In the genomic region with DNA sequence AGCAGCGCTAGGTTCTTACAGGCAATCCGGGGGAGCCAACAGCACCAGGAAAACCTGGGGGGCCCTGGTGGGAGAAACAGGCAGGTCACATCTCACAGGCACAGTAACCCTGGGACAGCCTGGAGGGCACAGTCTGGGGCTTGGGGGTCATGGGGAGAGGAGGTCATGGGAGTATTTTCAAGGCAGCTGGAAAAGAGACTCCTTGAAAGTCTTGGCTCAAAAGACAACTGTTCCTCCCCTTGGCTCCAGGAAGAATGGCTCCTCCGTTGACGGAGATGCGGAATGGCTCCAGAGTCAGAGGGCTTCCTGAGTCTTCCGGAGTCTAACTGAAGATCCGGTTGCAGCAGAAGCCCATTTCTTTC, we compare ENCODE assay signal across 9 cellular contexts. TPM values are rescaled to one million over a fixed set of nuclear protein-coding genes. Genes with fewer than 3 reads are reported as not detected.
A peak's percentile ranks its signal among the peaks of the same experiment; 100 is the strongest.
DNase-seq lines count a peak whose midpoint lies in the region; ATAC-seq and TF ChIP-seq lines count a peak whose summit lies in the region.
"Had no signal": no experiment of that assay in that cellular context is flagged by ENCODE, and none has a peak within 500 bp of the region (broad histone marks: within the 10 kb centered on the region; RNA-seq: fewer than 3 reads in every experiment).

No MANE protein-coding gene starts in this region.

- TF ChIP-seq CTCF in heart left ventricle (IDR thresholded peaks at IDR 0.05) = peak in 1 of 12 donors; percentile 3
- no peak for TF ChIP-seq CTCF in endothelial cell (IDR thresholded peaks at IDR 0.05; ENCODE audit: unreplicated experiment)
- TF ChIP-seq CTCF in nephron progenitor cell (IDR thresholded peaks at IDR 0.05) = no peak

- peak overlapping the region; percentile 17 to 90 (median 72) for H3K27ac ChIP-seq in heart left ventricle

- peaks cover 12% of the 10 kb centered on the region for H3K27me3 Mint-ChIP-seq in endothelial cell (ENCODE audit: unreplicated experiment)
- peaks cover 13% of the 10 kb centered on the region for H3K27me3 Mint-ChIP-seq in nephron progenitor cell (ENCODE audit: low read depth, poor library complexity)

- H3K4me3 ChIP-seq in heart left ventricle = peak overlapping the region in 10 of 12 donors; percentile 12 to 56 (median 44)

- peaks cover 0 to 91% (median 55%) of the 10 kb centered on the region in 12 donors for H3K4me1 ChIP-seq in heart left ventricle

- H3K9me3 Mint-ChIP-seq in endothelial cell (ENCODE audit: unreplicated experiment) (no peaks in the 10 kb centered on the region), nephron progenitor cell (no peaks in the 10 kb centered on the region)
- H3K9me3 Mint-ChIP-seq: activated naive CD4-positive, alpha-beta T cell treated with anti-CD3 and anti-CD28 coated beads for 36 hours had no signal

- TF ChIP-seq POLR2A in heart left ventricle (IDR thresholded peaks at IDR 0.05) = no peak

- H3K36me3 ChIP-seq in heart left ventricle = peaks cover 0 to 5% (median 0%) of the 10 kb centered on the region in 9 donors

- intact Hi-C loops in heart left ventricle (cut with DNase I) (loop anchor here in 7 of 10 donors (1.0 to 5.0 kb wide), 4 partner anchors 42 to 47 kb away; no protein-coding TSS in a partner anchor), left cardiac atrium (cut with DNase I) (no loop called here)

- H3K27ac Mint-ChIP-seq in endothelial cell (ENCODE audit: unreplicated experiment) (peak overlapping the region; percentile 86), nephron progenitor cell (no peak overlapping the region)
- H3K27ac Mint-ChIP-seq: activated naive CD4-positive, alpha-beta T cell treated with anti-CD3 and anti-CD28 coated beads for 36 hours had no signal

- H3K4me1 Mint-ChIP-seq in endothelial cell (ENCODE audit: unreplicated experiment) (peaks cover 15% of the 10 kb centered on the region), nephron progenitor cell (peaks cover 45% of the 10 kb centered on the region)

- H3K27me3 ChIP-seq in heart left ventricle = peaks cover 0 to 4% (median 0%) of the 10 kb centered on the region in 9 donors

- no peaks in the 10 kb centered on the region for H3K9me3 ChIP-seq in heart left ventricle

- H3K4me3 Mint-ChIP-seq in endothelial cell (ENCODE audit: unreplicated experiment) (peak overlapping the region; percentile 40), nephron progenitor cell (peak overlapping the region; percentile 73)

- 12 to 41% (median 34%) methylated on average over 5 to 7 of the region's 7 CpGs for WGBS in heart left ventricle, 4 donors

- H3K36me3 Mint-ChIP-seq in endothelial cell (ENCODE audit: low read depth, unreplicated experiment) = peaks cover 4% of the 10 kb centered on the region
- H3K36me3 Mint-ChIP-seq in nephron progenitor cell (ENCODE audit: low read depth) = no peaks in the 10 kb centered on the region

- DNase-seq in heart left ventricle (peak in 1 of 5 donors; percentile 46), left cardiac atrium (no peak), endothelial cell (ENCODE audit: low spot score) (no peak), nephron progenitor cell (no peak), D341Med (ENCODE audit: low spot score) (no peak), activated gamma-delta T cell treated with Interleukin-2 at 50 U/mL for 16 hours (no peak), activated gamma-delta T cell (lab: John Stamatoyannopoulos, UW) (no peak), SW480 (ENCODE audit: low spot score) (no peak)

- ATAC-seq in heart left ventricle (no peak), left cardiac atrium (no peak)

RNA-seq across cellular contexts. Expression of a gene that starts 25.9 kb away (rescaled TPM):
- 10 to 100 TPM; 32.2 to 55.4 (median 42.4) TPM for total RNA-seq in heart left ventricle
- 100 to 1,000 TPM in 1 of 2 donors, 10 to 100 TPM in 1; 36.1 to 106 TPM for polyA plus RNA-seq in heart left ventricle
- 10 to 100 TPM; 32.3 to 44.7 TPM for total RNA-seq in left cardiac atrium
- 70.9 TPM for total RNA-seq in endothelial cell (ENCODE audit: unreplicated experiment)

RNA-seq across cellular contexts. Expression of a gene that starts 33.3 kb away (rescaled TPM):
- 10 to 100 TPM; 10.1 to 24.1 (median 13.1) TPM for total RNA-seq in heart left ventricle
- polyA plus RNA-seq in heart left ventricle = 10 to 100 TPM in 1 of 2 donors, 1 to 10 TPM in 1; 7.5 to 15.8 TPM
- 10 to 100 TPM; 19.8 to 27.5 TPM for total RNA-seq in left cardiac atrium
- total RNA-seq in endothelial cell (ENCODE audit: unreplicated experiment) = 5.3 TPM

RNA-seq across cellular contexts. Expression of a gene that starts 53.1 kb away (rescaled TPM):
- under 1 TPM in 5 of 9 donors, not detected in 4; 0.21 to 0.82 (median 0.30) TPM for total RNA-seq in heart left ventricle
- under 1 TPM; 0.24 to 0.50 TPM for polyA plus RNA-seq in heart left ventricle
- total RNA-seq in left cardiac atrium = under 1 TPM; 0.42 to 0.44 TPM
- total RNA-seq in endothelial cell (ENCODE audit: unreplicated experiment) = not detected
- total RNA-seq: activated naive CD4-positive, alpha-beta T cell treated with anti-CD3 and anti-CD28 coated beads for 36 hours had no signal

Comparison
In these comparisons a context has a peak if more than half of its experiments do, and no peak if none do; other contexts are left out.
1. intact Hi-C loops: an anchor here in heart left ventricle (1.0 to 5.0 kb wide); none called in left cardiac atrium.